ENCODE assay signal across 9 cellular contexts in genomic region chr3:38662544-38662943, GRCh38. TPM values are rescaled to one million over a fixed set of nuclear protein-coding genes. Genes with fewer than 3 reads are reported as not detected.
DNase-seq lines count a peak whose midpoint lies in the region; ATAC-seq, FAIRE-seq and TF ChIP-seq lines count a peak whose summit lies in the region.
"Had no signal": no experiment of that assay in that cellular context is flagged by ENCODE, and none has a peak within 500 bp of the region (broad histone marks: within the 10 kb centered on the region; RNA-seq: fewer than 3 reads in every experiment).

No MANE protein-coding gene starts in this region.

- intact Hi-C loops in GM12878 (cut with micrococcal nuclease; ENCODE audit: unreplicated experiment): no loop called here

- DNase-seq in NCI-H2227 (lab: John Stamatoyannopoulos, UW; ENCODE audit: unreplicated experiment) (peak; percentile 15), NCI-H2227 treated with DMSO at 0.1 percent for 48 hours (lab: John Stamatoyannopoulos, UW) (no peak), NCI-H1105 treated with DMSO at 0.1 percent for 48 hours (lab: John Stamatoyannopoulos, UW) (peak; percentile 22), GM12878 (ENCODE audit: low read depth, low spot score) (no peak), nucleus accumbens (lab: John Stamatoyannopoulos, UW) (no peak)
- DNase-seq in activated T-cell treated with anti-CD3 and anti-CD28 coated beads, Interleukin-2, amount 50 U/mL, for 4 hours: no peak
- DNase-seq in stimulated activated CD4-positive, alpha-beta T cell treated with anti-CD3 and anti-CD28 coated beads, Interleukin-2, amount 100 ng/mL, for 48 hours: no peak

- peak; percentile 45 for ATAC-seq in GM12878
- ATAC-seq in activated T-cell treated with anti-CD3 and anti-CD28 coated beads, Interleukin-2, amount 50 U/mL, for 4 hours: no peak

- no peaks in the 10 kb centered on the region for H3K36me3 Mint-ChIP-seq in activated T-cell treated with anti-CD3 and anti-CD28 coated beads, Interleukin-2, amount 50 U/mL, for 4 hours (ENCODE audit: insufficient read depth)
- H3K36me3 Mint-ChIP-seq: CD14-positive monocyte had no signal

- 9% methylated on average over 4 of the region's 4 CpGs for WGBS in GM12878 (ENCODE audit: insufficient coverage, insufficient replicate concordance, low lambda C conversion rate, missing lambda C conversion rate)

- CTCF ChIA-PET in GM12878 (lab: Yijun Ruan, JAX): interaction anchor here (0.6 to 9.7 kb wide), 8 partner anchors 11 to 338 kb away, joined by 3 to 66 read pairs (median 3); partner anchors contain the start of gene EXOG

- FAIRE-seq in GM12878 (lab: Jason Lieb, UNC): no peak

- H3K79me2 ChIP-seq in GM12878 (ENCODE audit: control insufficient read depth, insufficient read depth, low read length) (no peaks in the 10 kb centered on the region), parathyroid adenoma (no peaks in the 10 kb centered on the region)

- peaks cover 25% of the 10 kb centered on the region for H3K9me3 Mint-ChIP-seq in activated T-cell treated with anti-CD3 and anti-CD28 coated beads, Interleukin-2, amount 50 U/mL, for 4 hours

- H3K9ac ChIP-seq in GM12878 (ENCODE audit: control insufficient read depth, insufficient read depth, low read length) (no peak overlapping the region), parathyroid adenoma (no peak overlapping the region)

- RAD21 ChIA-PET in GM12878 (lab: Charles Lee; ENCODE audit: unreplicated experiment): interaction anchor here (0.9 kb wide), 1 partner anchor 141 kb away, joined by 5 read pairs; no protein-coding TSS in a partner anchor

- H3K27me3 ChIP-seq in GM12878 (replicated peaks in 1 of 2; ENCODE audit: control insufficient read depth in 2 of 2, insufficient read depth in 2 of 2, low read length in 1 of 2): no peaks in the 10 kb centered on the region
- H3K27me3 ChIP-seq in parathyroid adenoma (ENCODE audit: control insufficient read depth, insufficient read depth, low read length): no peaks in the 10 kb centered on the region

- peaks cover 37% of the 10 kb centered on the region for H3K27me3 Mint-ChIP-seq in activated T-cell treated with anti-CD3 and anti-CD28 coated beads, Interleukin-2, amount 50 U/mL, for 4 hours (ENCODE audit: low read depth)

- POLR2A ChIA-PET in GM12878 (lab: Charles Lee): no interaction called here

- H3K4me1 Mint-ChIP-seq in activated T-cell treated with anti-CD3 and anti-CD28 coated beads, Interleukin-2, amount 50 U/mL, for 4 hours (ENCODE audit: low read depth): no peaks in the 10 kb centered on the region
- H3K4me1 Mint-ChIP-seq: CD14-positive monocyte had no signal

- BruUV-seq in GM12878 (replicated peaks; lab: Mats Ljungman, UMichigan): no TSS peak

- H2AFZ ChIP-seq in GM12878 (ENCODE audit: control insufficient read depth, low read depth, low read length): no peak overlapping the region
- no peak overlapping the region for H2AFZ ChIP-seq in parathyroid adenoma

- H3K4me3 Mint-ChIP-seq in activated T-cell treated with anti-CD3 and anti-CD28 coated beads, Interleukin-2, amount 50 U/mL, for 4 hours: no peak overlapping the region
- H3K4me3 Mint-ChIP-seq: CD14-positive monocyte had no signal

- no peak for TF ChIP-seq POLR2A in GM12878 (IDR thresholded peaks at IDR 0.05; ENCODE audit: low read depth, low read length)

- 0 out of 2 replicates have a peak, but pooled peaks have one; percentile 24 for TF ChIP-seq RAD21 in GM12878 (IDR thresholded peaks at IDR 0.05; ENCODE audit: insufficient read depth, low read depth, low read length)

- in situ Hi-C loops in GM12878 (cut with MboI): no loop called here

- H3K4me2 ChIP-seq in GM12878 (ENCODE audit: control insufficient read depth, insufficient read depth) (no peak overlapping the region), parathyroid adenoma (ENCODE audit: low read length) (no peak overlapping the region)

- H3K4me3 ChIP-seq in GM12878 (no peak overlapping the region), parathyroid adenoma (ENCODE audit: low read depth, low read length) (no peak overlapping the region)

- H3K4me1 ChIP-seq in GM12878 (ENCODE audit: control insufficient read depth, insufficient read depth, low read length) (no peaks in the 10 kb centered on the region), parathyroid adenoma (no peaks in the 10 kb centered on the region)

- H3K27ac ChIP-seq in GM12878 (ENCODE audit: control insufficient read depth, insufficient read depth) (no peak overlapping the region), parathyroid adenoma (no peak overlapping the region)

- SMC1A ChIA-PET in GM12878 (lab: Charles Lee; ENCODE audit: uncharacterized antibody, unreplicated experiment): interaction anchor here (0.6 to 1.8 kb wide), 3 partner anchors 16 to 141 kb away, joined by 3 to 7 read pairs (median 3); no protein-coding TSS in a partner anchor

- H4K20me1 ChIP-seq in GM12878 (ENCODE audit: control insufficient read depth, insufficient read depth): no peaks in the 10 kb centered on the region

- TF ChIP-seq CTCF in GM12878 (IDR thresholded peaks at IDR 0.05 in 2 of 3, conservative IDR thresholded peaks at IDR 0.05 in 1 of 3; ENCODE audit: control insufficient read depth in 2 of 3, extremely low read depth in 1 of 3, insufficient read depth in 1 of 3, low read depth in 3 of 3, low read length in 3 of 3): peak; percentile 23 to 40 (median 28); a peak in 4 of 6 replicates
- peak; percentile 30 for TF ChIP-seq CTCF in parathyroid adenoma (IDR thresholded peaks at IDR 0.05)

- H3K9me3 ChIP-seq in GM12878 (replicated peaks; ENCODE audit: control insufficient read depth, insufficient read depth, low read length): peaks cover 1% of the 10 kb centered on the region; the same call in 2 of the 3 replicates
- peaks cover 2% of the 10 kb centered on the region for H3K9me3 ChIP-seq in parathyroid adenoma (ENCODE audit: control insufficient read depth, low read length)

- TF ChIP-seq EP300 in GM12878 (IDR thresholded peaks at IDR 0.05; ENCODE audit: borderline replicate concordance in 1 of 2, control insufficient read depth in 1 of 2, low read depth in 2 of 2, low read length in 2 of 2): no peak

- no peaks in the 10 kb centered on the region for H3K36me3 ChIP-seq in GM12878 (ENCODE audit: control insufficient read depth in 2 of 2, insufficient read depth in 2 of 2, low read length in 1 of 2)
- H3K36me3 ChIP-seq in parathyroid adenoma (ENCODE audit: control insufficient read depth, insufficient read depth, low read length): peaks cover 4% of the 10 kb centered on the region

TF ChIP-seq in GM12878, 131 proteins besides CTCF, POLR2A, EP300 and RAD21:
- TF ChIP-seq NKRF (conservative IDR thresholded peaks at IDR 0.05): no peak
- peak; percentile 11; the same call in 1 of the 2 replicates for TF ChIP-seq SMC3 (IDR thresholded peaks at IDR 0.05; ENCODE audit: borderline replicate concordance, low read length)
- TF ChIP-seq CBX3 (IDR thresholded peaks at IDR 0.05; ENCODE audit: borderline replicate concordance, low read depth): no peak

RNA-seq across cellular contexts. Expression of gene SCN5A, which starts 13.1 kb away (rescaled TPM):
- total RNA-seq in GM12878 (2013; cell fraction: nucleolus; rRNA removed): not detected in 2 replicates
- total RNA-seq in GM12878 (2014; rRNA removed) (not detected in 2 replicates), GM12878 (2014; rRNA removed; fragmentation: Illumina TruSeq; extraction: Trizol) (not detected in 2 replicates), GM12878 (2021) (not detected in 2 replicates)
- polyA plus RNA-seq in GM12878 (2011; ENCODE audit: low read depth): not detected
- polyA plus RNA-seq in GM12878 (2011; rRNA removed) (not detected in 2 replicates), GM12878 (2014; fragmentation: Illumina TruSeq; extraction: Trizol) (not detected in 2 replicates), GM12878 (2014; fragmentation: Nextera tagmentation; extraction: Ambion mirVana) (not detected), GM12878 (2014; rRNA removed) (not detected in 2 replicates), GM12878 (2016; fragmentation: Nextera tagmentation; extraction: Ambion mirVana) (not detected)
- polyA plus RNA-seq in GM12878 (2011; cell fraction: cytosol; rRNA removed): not detected in 2 replicates
- polyA plus RNA-seq in GM12878 (2011; cell fraction: nucleus; rRNA removed): not detected in 2 replicates
- not detected in 2 replicates for polyA plus RNA-seq in GM12878 (2012)
- not detected in 2 replicates for polyA minus RNA-seq in GM12878 (2011; rRNA and poly(A)+ RNA removed)
- not detected in 2 replicates for polyA minus RNA-seq in GM12878 (2011; cell fraction: cytosol; rRNA and poly(A)+ RNA removed)
- polyA minus RNA-seq in GM12878 (2011; cell fraction: nucleus; rRNA and poly(A)+ RNA removed): not detected in 2 replicates
- total RNA-seq in activated T-cell treated with anti-CD3 and anti-CD28 coated beads, Interleukin-2, amount 50 U/mL, for 4 hours: not detected
- polyA plus RNA-seq: CD14-positive monocyte had no signal

Comparison
In these comparisons a context has a peak if more than half of its experiments do, and no peak if none do; other contexts are left out.
1. DNase-seq: peak in NCI-H2227 (single experiment) and NCI-H1105 treated with DMSO at 0.1 percent for 48 hours (single experiment); none in NCI-H2227 treated with DMSO at 0.1 percent for 48 hours (single experiment), GM12878 (single experiment), activated T-cell treated with anti-CD3 and anti-CD28 coated beads, Interleukin-2, amount 50 U/mL, for 4 hours (single experiment), stimulated activated CD4-positive, alpha-beta T cell treated with anti-CD3 and anti-CD28 coated beads, Interleukin-2, amount 100 ng/mL, for 48 hours (0 of 2) and nucleus accumbens (0 of 56).